7 cellular contexts compared by ENCODE assay signal in the genomic region with DNA sequence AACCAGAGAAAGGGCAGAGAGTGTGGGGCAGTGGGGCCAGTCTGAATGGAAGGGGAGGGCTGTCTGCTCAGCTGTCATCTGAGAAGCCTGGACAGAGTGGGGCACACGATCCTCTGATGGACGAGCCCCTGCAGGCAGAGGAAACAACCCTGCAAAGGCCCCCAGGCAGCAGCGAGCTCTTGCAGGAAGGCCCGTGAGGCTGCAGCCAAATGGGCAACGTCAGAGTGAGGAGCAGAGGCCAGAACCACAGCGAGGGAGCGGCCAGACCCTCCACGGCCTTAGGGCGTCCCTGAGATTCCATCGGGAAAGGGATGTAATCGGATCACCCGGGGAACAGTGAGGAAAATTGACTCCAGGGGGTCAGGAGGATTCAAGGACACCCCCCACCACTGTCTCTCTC. TPM values are rescaled to one million over a fixed set of nuclear protein-coding genes. Genes with fewer than 3 reads are reported as not detected.
"Had no signal": no experiment of that assay in that cellular context is flagged by ENCODE, and none has a peak within 500 bp of the region (broad histone marks: within the 10 kb centered on the region; RNA-seq: fewer than 3 reads in every experiment).

No MANE protein-coding gene starts in this region.

RNA-seq across cellular contexts. Expression of gene LILRB1, which starts 5.8 kb away (rescaled TPM):
- total RNA-seq: neural crest cell, osteocyte, pulmonary artery endothelial cell, smooth muscle cell had no signal
- polyA plus RNA-seq: smooth muscle cell had no signal

RNA-seq across cellular contexts. Expression of gene LILRB4, which starts 26.7 kb away (rescaled TPM):
- total RNA-seq: natural killer cell treated with Interleukin-12 subunit alpha and Interleukin-12 subunit beta and Interleukin-15 and Interleukin-18, amount 100 ng/mL, for 72 hours; neural crest cell; osteocyte; pulmonary artery endothelial cell; smooth muscle cell had no signal
- polyA plus RNA-seq: naive thymus-derived CD8-positive, alpha-beta T cell; smooth muscle cell had no signal

RNA-seq across cellular contexts. Expression of gene LILRA1, which starts 42.7 kb away (rescaled TPM):
- total RNA-seq: naive thymus-derived CD8-positive, alpha-beta T cell; neural crest cell; osteocyte; pulmonary artery endothelial cell; smooth muscle cell; stomach had no signal
- polyA plus RNA-seq: smooth muscle cell had no signal
